In the genomic region with DNA sequence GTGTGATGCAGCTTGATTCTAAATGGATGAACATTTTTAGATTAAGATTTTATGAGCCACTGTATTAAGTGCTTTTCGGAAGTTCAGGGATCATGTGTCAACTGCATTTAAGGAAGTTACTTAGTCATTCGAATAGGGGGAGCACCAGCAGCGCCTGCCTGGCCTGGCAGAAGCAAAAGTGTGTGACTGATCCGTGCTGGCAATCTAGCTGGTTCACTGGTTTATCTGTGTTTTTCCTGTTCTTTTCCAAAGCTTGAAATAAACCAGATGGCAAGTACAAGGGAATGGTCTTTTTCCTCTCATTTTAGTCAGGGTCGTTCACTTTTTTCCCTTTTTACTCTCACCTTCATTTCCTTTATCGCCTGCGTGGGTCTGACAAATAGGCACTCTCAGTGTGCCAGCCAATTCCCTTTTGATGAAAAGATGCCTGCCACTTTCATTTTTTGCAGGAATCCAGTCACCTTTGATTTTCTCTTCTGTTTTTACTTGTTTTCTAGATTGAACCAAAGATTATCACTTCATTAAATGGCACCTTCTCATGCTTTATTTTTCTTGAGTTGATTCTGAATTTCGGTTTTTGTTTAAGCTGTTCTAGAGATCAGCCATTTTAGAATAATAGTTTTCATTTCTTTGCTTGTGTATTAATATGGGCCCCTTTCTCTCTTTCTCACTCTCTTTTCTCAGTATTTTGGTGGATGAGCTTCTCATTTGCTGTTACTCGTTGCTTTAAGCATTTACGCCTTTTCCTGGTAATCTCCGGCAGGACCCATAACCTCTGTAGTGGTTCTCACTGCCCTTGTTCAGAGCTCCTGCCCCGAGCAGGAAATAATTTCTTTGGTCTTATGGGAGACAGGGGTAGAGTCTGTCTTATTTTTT, we compare ENCODE assay signal across 1 cellular context.
TF ChIP-seq lines count a peak whose summit lies in the region.

No MANE protein-coding gene starts in this region.

TF ChIP-seq in GM12878, 131 proteins besides CTCF, POLR2A, EP300 and RAD21 (continued from another document and continues in another):
- TF ChIP-seq, protein P1, sequence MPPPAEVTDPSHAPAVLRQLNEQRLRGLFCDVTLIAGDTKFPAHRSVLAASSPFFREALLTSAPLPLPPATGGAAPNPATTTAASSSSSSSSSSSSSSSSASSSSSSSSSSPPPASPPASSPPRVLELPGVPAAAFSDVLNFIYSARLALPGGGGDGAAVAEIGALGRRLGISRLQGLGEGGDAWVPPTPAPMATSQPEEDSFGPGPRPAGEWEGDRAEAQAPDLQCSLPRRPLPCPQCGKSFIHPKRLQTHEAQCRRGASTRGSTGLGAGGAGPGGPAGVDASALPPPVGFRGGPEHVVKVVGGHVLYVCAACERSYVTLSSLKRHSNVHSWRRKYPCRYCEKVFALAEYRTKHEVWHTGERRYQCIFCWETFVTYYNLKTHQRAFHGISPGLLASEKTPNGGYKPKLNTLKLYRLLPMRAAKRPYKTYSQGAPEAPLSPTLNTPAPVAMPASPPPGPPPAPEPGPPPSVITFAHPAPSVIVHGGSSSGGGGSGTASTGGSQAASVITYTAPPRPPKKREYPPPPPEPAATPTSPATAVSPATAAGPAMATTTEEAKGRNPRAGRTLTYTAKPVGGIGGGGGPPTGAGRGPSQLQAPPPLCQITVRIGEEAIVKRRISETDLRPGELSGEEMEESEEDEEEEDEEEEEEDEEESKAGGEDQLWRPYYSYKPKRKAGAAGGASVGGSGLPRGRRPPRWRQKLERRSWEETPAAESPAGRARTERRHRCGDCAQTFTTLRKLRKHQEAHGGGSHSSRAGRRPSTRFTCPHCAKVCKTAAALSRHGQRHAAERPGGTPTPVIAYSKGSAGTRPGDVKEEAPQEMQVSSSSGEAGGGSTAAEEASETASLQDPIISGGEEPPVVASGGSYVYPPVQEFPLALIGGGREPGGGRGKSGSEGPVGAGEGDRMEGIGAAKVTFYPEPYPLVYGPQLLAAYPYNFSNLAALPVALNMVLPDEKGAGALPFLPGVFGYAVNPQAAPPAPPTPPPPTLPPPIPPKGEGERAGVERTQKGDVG (CRISPR knock-in tag; IDR thresholded peaks at IDR 0.05), result no peak
- no peak for TF ChIP-seq CBX5 (IDR thresholded peaks at IDR 0.05; ENCODE audit: low read depth)
- no peak for TF ChIP-seq ZNF384 (IDR thresholded peaks at IDR 0.05; ENCODE audit: borderline replicate concordance, low read depth, low read length)
- no peak for TF ChIP-seq SMC3 (IDR thresholded peaks at IDR 0.05; ENCODE audit: borderline replicate concordance, low read length)
- TF ChIP-seq, protein P2, sequence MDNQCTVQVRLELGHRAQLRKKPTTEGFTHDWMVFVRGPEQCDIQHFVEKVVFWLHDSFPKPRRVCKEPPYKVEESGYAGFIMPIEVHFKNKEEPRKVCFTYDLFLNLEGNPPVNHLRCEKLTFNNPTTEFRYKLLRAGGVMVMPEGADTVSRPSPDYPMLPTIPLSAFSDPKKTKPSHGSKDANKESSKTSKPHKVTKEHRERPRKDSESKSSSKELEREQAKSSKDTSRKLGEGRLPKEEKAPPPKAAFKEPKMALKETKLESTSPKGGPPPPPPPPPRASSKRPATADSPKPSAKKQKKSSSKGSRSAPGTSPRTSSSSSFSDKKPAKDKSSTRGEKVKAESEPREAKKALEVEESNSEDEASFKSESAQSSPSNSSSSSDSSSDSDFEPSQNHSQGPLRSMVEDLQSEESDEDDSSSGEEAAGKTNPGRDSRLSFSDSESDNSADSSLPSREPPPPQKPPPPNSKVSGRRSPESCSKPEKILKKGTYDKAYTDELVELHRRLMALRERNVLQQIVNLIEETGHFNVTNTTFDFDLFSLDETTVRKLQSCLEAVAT (IDR thresholded peaks at IDR 0.05), result peak; percentile 81
- TF ChIP-seq WRNIP1 (IDR thresholded peaks at IDR 0.05; ENCODE audit: borderline replicate concordance, low read depth, low read length), result no peak
- TF ChIP-seq TARDBP (IDR thresholded peaks at IDR 0.05; ENCODE audit: borderline replicate concordance), result no peak
- TF ChIP-seq KDM1A (IDR thresholded peaks at IDR 0.05; ENCODE audit: borderline replicate concordance), result no peak
- TF ChIP-seq, protein P3, sequence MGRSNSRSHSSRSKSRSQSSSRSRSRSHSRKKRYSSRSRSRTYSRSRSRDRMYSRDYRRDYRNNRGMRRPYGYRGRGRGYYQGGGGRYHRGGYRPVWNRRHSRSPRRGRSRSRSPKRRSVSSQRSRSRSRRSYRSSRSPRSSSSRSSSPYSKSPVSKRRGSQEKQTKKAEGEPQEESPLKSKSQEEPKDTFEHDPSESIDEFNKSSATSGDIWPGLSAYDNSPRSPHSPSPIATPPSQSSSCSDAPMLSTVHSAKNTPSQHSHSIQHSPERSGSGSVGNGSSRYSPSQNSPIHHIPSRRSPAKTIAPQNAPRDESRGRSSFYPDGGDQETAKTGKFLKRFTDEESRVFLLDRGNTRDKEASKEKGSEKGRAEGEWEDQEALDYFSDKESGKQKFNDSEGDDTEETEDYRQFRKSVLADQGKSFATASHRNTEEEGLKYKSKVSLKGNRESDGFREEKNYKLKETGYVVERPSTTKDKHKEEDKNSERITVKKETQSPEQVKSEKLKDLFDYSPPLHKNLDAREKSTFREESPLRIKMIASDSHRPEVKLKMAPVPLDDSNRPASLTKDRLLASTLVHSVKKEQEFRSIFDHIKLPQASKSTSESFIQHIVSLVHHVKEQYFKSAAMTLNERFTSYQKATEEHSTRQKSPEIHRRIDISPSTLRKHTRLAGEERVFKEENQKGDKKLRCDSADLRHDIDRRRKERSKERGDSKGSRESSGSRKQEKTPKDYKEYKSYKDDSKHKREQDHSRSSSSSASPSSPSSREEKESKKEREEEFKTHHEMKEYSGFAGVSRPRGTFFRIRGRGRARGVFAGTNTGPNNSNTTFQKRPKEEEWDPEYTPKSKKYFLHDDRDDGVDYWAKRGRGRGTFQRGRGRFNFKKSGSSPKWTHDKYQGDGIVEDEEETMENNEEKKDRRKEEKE (IDR thresholded peaks at IDR 0.05), result no peak
- TF ChIP-seq RELA (IDR thresholded peaks at IDR 0.05; ENCODE audit: borderline replicate concordance, partially characterized antibody), result no peak
- TF ChIP-seq FOS (IDR thresholded peaks at IDR 0.05; ENCODE audit: borderline replicate concordance, extremely low read depth, insufficient read length), result no peak
- TF ChIP-seq CREB1 (IDR thresholded peaks at IDR 0.05; ENCODE audit: low read depth), result no peak
- no peak for TF ChIP-seq NR2F1 (conservative IDR thresholded peaks at IDR 0.05)
- no peak for TF ChIP-seq ZZZ3 (IDR thresholded peaks at IDR 0.05; ENCODE audit: control insufficient read depth, insufficient read length, low read depth)
- no peak for TF ChIP-seq ZNF24 (IDR thresholded peaks at IDR 0.05)
- no peak for TF ChIP-seq SMARCA5 (IDR thresholded peaks at IDR 0.05)
- TF ChIP-seq PAX5 (IDR thresholded peaks at IDR 0.05; ENCODE audit: borderline replicate concordance, low read depth, low read length), result no peak
- TF ChIP-seq RCOR1 (conservative IDR thresholded peaks at IDR 0.05; ENCODE audit: low read depth, low read length), result no peak
- TF ChIP-seq, protein P4, sequence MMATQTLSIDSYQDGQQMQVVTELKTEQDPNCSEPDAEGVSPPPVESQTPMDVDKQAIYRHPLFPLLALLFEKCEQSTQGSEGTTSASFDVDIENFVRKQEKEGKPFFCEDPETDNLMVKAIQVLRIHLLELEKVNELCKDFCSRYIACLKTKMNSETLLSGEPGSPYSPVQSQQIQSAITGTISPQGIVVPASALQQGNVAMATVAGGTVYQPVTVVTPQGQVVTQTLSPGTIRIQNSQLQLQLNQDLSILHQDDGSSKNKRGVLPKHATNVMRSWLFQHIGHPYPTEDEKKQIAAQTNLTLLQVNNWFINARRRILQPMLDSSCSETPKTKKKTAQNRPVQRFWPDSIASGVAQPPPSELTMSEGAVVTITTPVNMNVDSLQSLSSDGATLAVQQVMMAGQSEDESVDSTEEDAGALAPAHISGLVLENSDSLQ (IDR thresholded peaks at IDR 0.05), result peak; percentile 31; the same call in 1 of the 2 replicates
- TF ChIP-seq, protein P5, sequence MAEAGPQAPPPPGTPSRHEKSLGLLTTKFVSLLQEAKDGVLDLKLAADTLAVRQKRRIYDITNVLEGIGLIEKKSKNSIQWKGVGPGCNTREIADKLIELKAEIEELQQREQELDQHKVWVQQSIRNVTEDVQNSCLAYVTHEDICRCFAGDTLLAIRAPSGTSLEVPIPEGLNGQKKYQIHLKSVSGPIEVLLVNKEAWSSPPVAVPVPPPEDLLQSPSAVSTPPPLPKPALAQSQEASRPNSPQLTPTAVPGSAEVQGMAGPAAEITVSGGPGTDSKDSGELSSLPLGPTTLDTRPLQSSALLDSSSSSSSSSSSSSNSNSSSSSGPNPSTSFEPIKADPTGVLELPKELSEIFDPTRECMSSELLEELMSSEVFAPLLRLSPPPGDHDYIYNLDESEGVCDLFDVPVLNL (IDR thresholded peaks at IDR 0.05; ENCODE audit: low read depth, low read length), result no peak
- TF ChIP-seq POLR2AphosphoS2 (IDR thresholded peaks at IDR 0.05; ENCODE audit: low read depth, low read length), result 0 out of 2 replicates have a peak, but pooled peaks have one; percentile 36
- TF ChIP-seq SMAD5 (IDR thresholded peaks at IDR 0.05; ENCODE audit: low read depth), result no peak
- TF ChIP-seq, protein P6, sequence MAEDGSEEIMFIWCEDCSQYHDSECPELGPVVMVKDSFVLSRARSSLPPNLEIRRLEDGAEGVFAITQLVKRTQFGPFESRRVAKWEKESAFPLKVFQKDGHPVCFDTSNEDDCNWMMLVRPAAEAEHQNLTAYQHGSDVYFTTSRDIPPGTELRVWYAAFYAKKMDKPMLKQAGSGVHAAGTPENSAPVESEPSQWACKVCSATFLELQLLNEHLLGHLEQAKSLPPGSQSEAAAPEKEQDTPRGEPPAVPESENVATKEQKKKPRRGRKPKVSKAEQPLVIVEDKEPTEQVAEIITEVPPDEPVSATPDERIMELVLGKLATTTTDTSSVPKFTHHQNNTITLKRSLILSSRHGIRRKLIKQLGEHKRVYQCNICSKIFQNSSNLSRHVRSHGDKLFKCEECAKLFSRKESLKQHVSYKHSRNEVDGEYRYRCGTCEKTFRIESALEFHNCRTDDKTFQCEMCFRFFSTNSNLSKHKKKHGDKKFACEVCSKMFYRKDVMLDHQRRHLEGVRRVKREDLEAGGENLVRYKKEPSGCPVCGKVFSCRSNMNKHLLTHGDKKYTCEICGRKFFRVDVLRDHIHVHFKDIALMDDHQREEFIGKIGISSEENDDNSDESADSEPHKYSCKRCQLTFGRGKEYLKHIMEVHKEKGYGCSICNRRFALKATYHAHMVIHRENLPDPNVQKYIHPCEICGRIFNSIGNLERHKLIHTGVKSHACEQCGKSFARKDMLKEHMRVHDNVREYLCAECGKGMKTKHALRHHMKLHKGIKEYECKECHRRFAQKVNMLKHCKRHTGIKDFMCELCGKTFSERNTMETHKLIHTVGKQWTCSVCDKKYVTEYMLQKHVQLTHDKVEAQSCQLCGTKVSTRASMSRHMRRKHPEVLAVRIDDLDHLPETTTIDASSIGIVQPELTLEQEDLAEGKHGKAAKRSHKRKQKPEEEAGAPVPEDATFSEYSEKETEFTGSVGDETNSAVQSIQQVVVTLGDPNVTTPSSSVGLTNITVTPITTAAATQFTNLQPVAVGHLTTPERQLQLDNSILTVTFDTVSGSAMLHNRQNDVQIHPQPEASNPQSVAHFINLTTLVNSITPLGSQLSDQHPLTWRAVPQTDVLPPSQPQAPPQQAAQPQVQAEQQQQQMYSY (CRISPR knock-in tag; IDR thresholded peaks at IDR 0.05), result no peak
- TF ChIP-seq, protein P7, sequence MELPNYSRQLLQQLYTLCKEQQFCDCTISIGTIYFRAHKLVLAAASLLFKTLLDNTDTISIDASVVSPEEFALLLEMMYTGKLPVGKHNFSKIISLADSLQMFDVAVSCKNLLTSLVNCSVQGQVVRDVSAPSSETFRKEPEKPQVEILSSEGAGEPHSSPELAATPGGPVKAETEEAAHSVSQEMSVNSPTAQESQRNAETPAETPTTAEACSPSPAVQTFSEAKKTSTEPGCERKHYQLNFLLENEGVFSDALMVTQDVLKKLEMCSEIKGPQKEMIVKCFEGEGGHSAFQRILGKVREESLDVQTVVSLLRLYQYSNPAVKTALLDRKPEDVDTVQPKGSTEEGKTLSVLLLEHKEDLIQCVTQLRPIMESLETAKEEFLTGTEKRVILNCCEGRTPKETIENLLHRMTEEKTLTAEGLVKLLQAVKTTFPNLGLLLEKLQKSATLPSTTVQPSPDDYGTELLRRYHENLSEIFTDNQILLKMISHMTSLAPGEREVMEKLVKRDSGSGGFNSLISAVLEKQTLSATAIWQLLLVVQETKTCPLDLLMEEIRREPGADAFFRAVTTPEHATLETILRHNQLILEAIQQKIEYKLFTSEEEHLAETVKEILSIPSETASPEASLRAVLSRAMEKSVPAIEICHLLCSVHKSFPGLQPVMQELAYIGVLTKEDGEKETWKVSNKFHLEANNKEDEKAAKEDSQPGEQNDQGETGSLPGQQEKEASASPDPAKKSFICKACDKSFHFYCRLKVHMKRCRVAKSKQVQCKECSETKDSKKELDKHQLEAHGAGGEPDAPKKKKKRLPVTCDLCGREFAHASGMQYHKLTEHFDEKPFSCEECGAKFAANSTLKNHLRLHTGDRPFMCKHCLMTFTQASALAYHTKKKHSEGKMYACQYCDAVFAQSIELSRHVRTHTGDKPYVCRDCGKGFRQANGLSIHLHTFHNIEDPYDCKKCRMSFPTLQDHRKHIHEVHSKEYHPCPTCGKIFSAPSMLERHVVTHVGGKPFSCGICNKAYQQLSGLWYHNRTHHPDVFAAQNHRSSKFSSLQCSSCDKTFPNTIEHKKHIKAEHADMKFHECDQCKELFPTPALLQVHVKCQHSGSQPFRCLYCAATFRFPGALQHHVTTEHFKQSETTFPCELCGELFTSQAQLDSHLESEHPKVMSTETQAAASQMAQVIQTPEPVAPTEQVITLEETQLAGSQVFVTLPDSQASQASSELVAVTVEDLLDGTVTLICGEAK (IDR thresholded peaks at IDR 0.05; ENCODE audit: borderline replicate concordance), result no peak
- no peak for TF ChIP-seq SREBF2 (IDR thresholded peaks at IDR 0.05; ENCODE audit: low read length)
- TF ChIP-seq SUPT20H (IDR thresholded peaks at IDR 0.05; ENCODE audit: borderline replicate concordance, control insufficient read depth, low read depth, low read length), result no peak
- TF ChIP-seq RUNX3 (IDR thresholded peaks at IDR 0.05; ENCODE audit: low read length), result no peak
- no peak for TF ChIP-seq MXI1 (IDR thresholded peaks at IDR 0.05; ENCODE audit: low read depth, low read length)
- no peak for TF ChIP-seq MEF2A (IDR thresholded peaks at IDR 0.05; ENCODE audit: insufficient read depth, low read depth, low read length)
- no peak for TF ChIP-seq EZH2 (IDR thresholded peaks at IDR 0.05; ENCODE audit: borderline replicate concordance, control insufficient read depth, low read depth, low read length)
- TF ChIP-seq BRCA1 (IDR thresholded peaks at IDR 0.05; ENCODE audit: low read depth, low read length), result no peak
- no peak for TF ChIP-seq CHD2 (IDR thresholded peaks at IDR 0.05; ENCODE audit: borderline replicate concordance, low read depth, low read length)
- peak; percentile 54; the same call in 1 of the 2 replicates for TF ChIP-seq ZNF207 (IDR thresholded peaks at IDR 0.05; ENCODE audit: borderline replicate concordance)
- TF ChIP-seq ETV6 (conservative IDR thresholded peaks at IDR 0.05 in 1 of 2, IDR thresholded peaks at IDR 0.05 in 1 of 2; ENCODE audit: borderline replicate concordance in 1 of 2, low read depth in 1 of 2), result no peak
- TF ChIP-seq BHLHE40 (IDR thresholded peaks at IDR 0.05; ENCODE audit: borderline replicate concordance in 1 of 2, low read depth in 2 of 2, low read length in 1 of 2), result peak; percentile 22 to 36; a peak in 1 of 4 replicates
- no peak for TF ChIP-seq BCL11A (IDR thresholded peaks at IDR 0.05; ENCODE audit: low read depth, low read length)
